6 cellular contexts compared by ENCODE assay signal in genomic region chr3:136144397-136144796, GRCh38. TPM values are rescaled to one million over a fixed set of nuclear protein-coding genes. Genes with fewer than 3 reads are reported as not detected.
DNase-seq lines count a peak whose midpoint lies in the region; ATAC-seq, FAIRE-seq and TF ChIP-seq lines count a peak whose summit lies in the region.
"Not testable (repeated sequence)": the region's sequence is repeated elsewhere in the genome, so short reads cannot be mapped to it uniquely, and the experiment has no call there.

No MANE protein-coding gene starts in this region.

- peak overlapping the region; percentile 30 for H3K27ac Mint-ChIP-seq in activated naive CD4-positive, alpha-beta T cell treated with anti-CD3 and anti-CD28 coated beads, Interleukin-2, amount 50 U/mL, for 24 hours
- H3K27ac Mint-ChIP-seq in immature natural killer cell (peak overlapping the region in 4 of 6 donors; percentile 43 to 66 (median 45)), natural killer cell (peak overlapping the region; percentile 59 to 72)

- not testable (repeated sequence) for TF ChIP-seq CTCF in RWPE1 (conservative IDR thresholded peaks at IDR 0.05; ENCODE audit: low read depth); natural killer cell (IDR thresholded peaks at IDR 0.05); psoas muscle (IDR thresholded peaks at IDR 0.05)

- DNase-seq in GM12892 (ENCODE audit: insufficient read length); RWPE1 (ENCODE audit: low spot score); immature natural killer cell; natural killer cell; psoas muscle: not testable (repeated sequence)

- CTCF ChIA-PET in RWPE1 (lab: Yijun Ruan, JAX): not testable (repeated sequence)

- not testable (repeated sequence) for H3K9me3 ChIP-seq in psoas muscle

- H3K27ac ChIP-seq in RWPE1 (peak overlapping the region; percentile 26; the same call in 1 of the 2 replicates), psoas muscle (peak overlapping the region; percentile 15)

- POLR2A ChIA-PET in RWPE1 (lab: Yijun Ruan, JAX; ENCODE audit: low non-redundant PET): not testable (repeated sequence)

- TF ChIP-seq POLR2A in GM12892 (IDR thresholded peaks at IDR 0.05; ENCODE audit: low read depth, low read length): 0 out of 2 replicates have a peak, but pooled peaks have one; percentile 3

- not testable (repeated sequence) for FAIRE-seq in GM12892 (lab: Jason Lieb, UNC)

- peaks cover 0 to 15% of the 10 kb centered on the region in 2 donors for H3K36me3 ChIP-seq in psoas muscle (ENCODE audit: insufficient read depth in 1 of 2, low read depth in 1 of 2)

- not testable (repeated sequence) for H3K4me3 ChIP-seq in psoas muscle

- peaks cover 15% of the 10 kb centered on the region for H3K4me1 ChIP-seq in psoas muscle

- peaks cover 54% of the 10 kb centered on the region for H3K4me1 Mint-ChIP-seq in activated naive CD4-positive, alpha-beta T cell treated with anti-CD3 and anti-CD28 coated beads, Interleukin-2, amount 50 U/mL, for 24 hours
- peaks cover 35 to 69% of the 10 kb centered on the region in 2 donors for H3K4me1 Mint-ChIP-seq in immature natural killer cell
- H3K4me1 Mint-ChIP-seq in natural killer cell: peaks cover 48 to 56% of the 10 kb centered on the region in 2 donors

- 76 to 95% (median 84%) methylated on average over 4 of the region's 4 CpGs for WGBS in psoas muscle, 3 donors

- H3K27me3 Mint-ChIP-seq in activated naive CD4-positive, alpha-beta T cell treated with anti-CD3 and anti-CD28 coated beads, Interleukin-2, amount 50 U/mL, for 24 hours; immature natural killer cell (ENCODE audit: low read depth in 3 of 3); natural killer cell (ENCODE audit: low read depth in 2 of 2): not testable (repeated sequence)

- not testable (repeated sequence) for H3K9me3 Mint-ChIP-seq in activated naive CD4-positive, alpha-beta T cell treated with anti-CD3 and anti-CD28 coated beads, Interleukin-2, amount 50 U/mL, for 24 hours; immature natural killer cell; natural killer cell

- intact Hi-C loops in natural killer cell (cut with micrococcal nuclease): not testable (repeated sequence)
- intact Hi-C loops in psoas muscle (cut with DNase I): loop anchor here in 1 of 2 donors (10.0 kb wide), 1 partner anchor 50 kb away; the partner anchor contains the start of gene MSL2

- not testable (repeated sequence) for H3K4me3 Mint-ChIP-seq in activated naive CD4-positive, alpha-beta T cell treated with anti-CD3 and anti-CD28 coated beads, Interleukin-2, amount 50 U/mL, for 24 hours; immature natural killer cell; natural killer cell

- H3K36me3 Mint-ChIP-seq in activated naive CD4-positive, alpha-beta T cell treated with anti-CD3 and anti-CD28 coated beads, Interleukin-2, amount 50 U/mL, for 24 hours; immature natural killer cell; natural killer cell: not testable (repeated sequence)

- not testable (repeated sequence) for ATAC-seq in natural killer cell, psoas muscle

- H3K27me3 ChIP-seq in psoas muscle (ENCODE audit: insufficient read depth in 3 of 3, low read length in 2 of 3): not testable (repeated sequence)

RNA-seq across cellular contexts. Expression of gene MSL2, which starts 51.7 kb away (rescaled TPM):
- polyA plus RNA-seq in GM12892 (2012; ENCODE audit: missing spikeins): 8.9 TPM
- polyA plus RNA-seq in immature natural killer cell: 10 to 100 TPM; 25.9 to 39.0 (median 33.0) TPM
- 100 to 1,000 TPM; 104 to 114 (median 110) TPM for total RNA-seq in natural killer cell
- total RNA-seq in psoas muscle: 10 to 100 TPM; 21.8 to 28.6 (median 24.9) TPM
- polyA plus RNA-seq in psoas muscle: 10 to 100 TPM in 1 of 3 donors, 1 to 10 TPM in 2; 6.7 to 14.3 (median 8.2) TPM
